Comparison of ENCODE assay signal across 23 cellular contexts in the genomic region with DNA sequence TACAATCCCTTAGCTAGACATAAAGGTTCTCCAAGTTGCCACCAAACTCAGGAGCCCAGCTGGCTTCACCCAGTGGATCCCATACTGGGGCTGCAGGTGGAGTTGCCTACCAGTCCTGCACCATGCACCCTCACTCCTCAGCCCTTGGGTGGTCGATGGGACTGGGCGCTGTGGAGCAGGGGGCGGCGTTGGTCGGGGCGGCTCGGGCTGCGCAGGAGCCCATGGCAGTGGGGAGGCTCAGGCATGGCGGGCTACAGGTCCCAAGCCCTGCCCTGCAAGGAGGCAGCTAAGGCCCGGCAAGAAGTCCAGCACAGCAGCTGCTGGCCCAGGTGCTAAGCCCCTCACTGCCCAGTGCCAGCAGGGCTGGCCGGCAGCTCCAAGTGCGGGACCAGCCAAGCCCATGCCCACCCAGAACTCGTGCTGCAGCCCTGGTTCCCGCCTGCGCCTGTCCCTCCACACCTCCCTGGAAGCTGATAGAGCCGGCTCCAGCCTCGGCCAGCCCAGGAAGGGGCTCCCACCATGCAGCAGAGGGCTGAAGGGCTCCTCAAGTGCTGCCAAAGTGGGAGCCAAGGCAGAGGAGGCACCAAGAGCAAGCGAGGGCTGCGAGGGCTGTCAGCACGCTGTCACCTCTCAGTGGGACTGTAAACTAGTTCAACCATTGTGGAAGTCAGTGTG.
"Had no signal": no experiment of that assay in that cellular context is flagged by ENCODE, and none has a peak within 500 bp of the region (broad histone marks: within the 10 kb centered on the region; RNA-seq: fewer than 3 reads in every experiment).

No MANE protein-coding gene starts in this region.

- DNase-seq: dermis blood vessel endothelial cell; effector memory CD4-positive, alpha-beta T cell; foreskin keratinocyte; left cardiac atrium; mammary epithelial cell; naive thymus-derived CD8-positive, alpha-beta T cell; sigmoid colon; stimulated activated CD4-positive, alpha-beta T cell treated with anti-CD3 and anti-CD28 coated beads, Interleukin-4, amount 100 ng/mL, for 4 hours; stimulated activated naive CD8-positive, alpha-beta T cell treated with anti-CD3 and anti-CD28 coated beads, Interleukin-15, Interleukin-2, amounts not matched to agents 100 U/mL and 50 U/mL, for 24 hours; substantia nigra; testis; tibial artery had no signal

- H2AFZ ChIP-seq: hepatocyte had no signal

- H3K36me3 Mint-ChIP-seq: naive thymus-derived CD8-positive, alpha-beta T cell; stimulated activated memory B cell treated with anti-CD40 and anti-IgM and Interleukin-4, amounts not matched to agents 10 μg/mL and 1 μg/mL and 100 μg/mL, for 72 hours; type B pancreatic cell had no signal

- H3K4me2 ChIP-seq: hepatocyte had no signal

- H3K27ac ChIP-seq: coronary artery, esophagus muscularis mucosa, foreskin keratinocyte, gastroesophageal sphincter, heart left ventricle, hepatocyte, left lung, psoas muscle, sigmoid colon, testis, tibial artery had no signal

- H3K4me3 ChIP-seq: coronary artery, esophagus muscularis mucosa, gastroesophageal sphincter, heart left ventricle, hepatocyte, left lung, psoas muscle, sigmoid colon, testis, tibial artery had no signal

- H3K4me3 Mint-ChIP-seq: naive thymus-derived CD8-positive, alpha-beta T cell; neural crest cell; stimulated activated memory B cell treated with anti-CD40 and anti-IgM and Interleukin-4, amounts not matched to agents 10 μg/mL and 1 μg/mL and 100 μg/mL, for 72 hours; type B pancreatic cell had no signal

- H3K27me3 Mint-ChIP-seq: naive thymus-derived CD8-positive, alpha-beta T cell; stimulated activated memory B cell treated with anti-CD40 and anti-IgM and Interleukin-4, amounts not matched to agents 10 μg/mL and 1 μg/mL and 100 μg/mL, for 72 hours; type B pancreatic cell had no signal

- ATAC-seq: foreskin keratinocyte; gastroesophageal sphincter; heart left ventricle; left cardiac atrium; left lung; naive thymus-derived CD8-positive, alpha-beta T cell; psoas muscle; right cardiac atrium; stimulated activated memory B cell treated with anti-CD40 and anti-IgM and Interleukin-4, amounts not matched to agents 10 μg/mL and 1 μg/mL and 100 μg/mL, for 72 hours; stimulated activated naive CD8-positive, alpha-beta T cell treated with anti-CD3 and anti-CD28 coated beads, Interleukin-15, Interleukin-2, amounts not matched to agents 100 U/mL and 50 U/mL, for 24 hours had no signal

- H3K9me3 ChIP-seq: esophagus muscularis mucosa, psoas muscle, testis, tibial artery had no signal

- H3K4me1 ChIP-seq: esophagus muscularis mucosa, foreskin keratinocyte, gastroesophageal sphincter, heart left ventricle, left lung, psoas muscle, sigmoid colon, testis, tibial artery had no signal

- H3K36me3 ChIP-seq: esophagus muscularis mucosa, gastroesophageal sphincter, heart left ventricle, left lung, sigmoid colon, tibial artery had no signal

- H3K27me3 ChIP-seq: esophagus muscularis mucosa, foreskin keratinocyte, gastroesophageal sphincter, heart left ventricle, hepatocyte, left lung, sigmoid colon, testis, tibial artery had no signal

- H3K4me1 Mint-ChIP-seq: naive thymus-derived CD8-positive, alpha-beta T cell; neural crest cell; stimulated activated memory B cell treated with anti-CD40 and anti-IgM and Interleukin-4, amounts not matched to agents 10 μg/mL and 1 μg/mL and 100 μg/mL, for 72 hours had no signal

- H3K27ac Mint-ChIP-seq: naive thymus-derived CD8-positive, alpha-beta T cell; stimulated activated memory B cell treated with anti-CD40 and anti-IgM and Interleukin-4, amounts not matched to agents 10 μg/mL and 1 μg/mL and 100 μg/mL, for 72 hours; type B pancreatic cell had no signal
